In genomic region chr12:113862570-113863454, GRCh38 we compare ENCODE assay signal across 9 cellular contexts.
DNase-seq lines count a peak whose midpoint lies in the region; ATAC-seq and TF ChIP-seq lines count a peak whose summit lies in the region.
"Had no signal": no experiment of that assay in that cellular context is flagged by ENCODE, and none has a peak within 500 bp of the region (broad histone marks: within the 10 kb centered on the region; RNA-seq: fewer than 3 reads in every experiment).

No MANE protein-coding gene starts in this region.

- DNase-seq in AG04450 (ENCODE audit: low read depth, low spot score) (peak; percentile 79), SK-N-MC (ENCODE audit: low read depth, low spot score) (no peak), germinal center (ENCODE audit: low spot score) (peak; percentile 25), COLO668 (lab: John Stamatoyannopoulos, UW; ENCODE audit: unreplicated experiment) (no peak), SK-N-DZ (ENCODE audit: low spot score) (no peak), left cardiac atrium (no peak)

- H3K9me3 ChIP-seq in AG04450 (ENCODE audit: control insufficient read depth, insufficient read depth, low read length) (no peaks in the 10 kb centered on the region), SK-N-MC (ENCODE audit: low read depth, low read length) (no peaks in the 10 kb centered on the region)

- no peaks in the 10 kb centered on the region for H3K27me3 ChIP-seq in AG04450 (ENCODE audit: control insufficient read depth, insufficient read depth, low read length)

- CTCF ChIA-PET in AG04450 (lab: Charles Lee), result interaction anchor here (1.2 to 1.3 kb wide), 3 partner anchors 25 to 438 kb away, joined by 3 to 6 read pairs (median 4); no protein-coding TSS in a partner anchor

- peak overlapping the region; percentile 17; the same call in 1 of the 2 replicates for H3K4me3 ChIP-seq in AG04450 (ENCODE audit: low read depth, low read length)
- H3K4me3 ChIP-seq in SK-N-MC, result peak overlapping the region; percentile 51

- peak overlapping the region; percentile 80 for H3K27ac ChIP-seq in AG04450 (ENCODE audit: low read depth, low read length)
- no peak overlapping the region for H3K27ac ChIP-seq in SK-N-MC

- intact Hi-C loops in left cardiac atrium (cut with DNase I), result no loop called here

- peak; percentile 44 for ATAC-seq in HG03108 (IDR thresholded peaks at IDR 0.05; ENCODE audit: unreplicated experiment)
- no peak for ATAC-seq in GM18867 (IDR thresholded peaks at IDR 0.05; ENCODE audit: unreplicated experiment)
- ATAC-seq in left cardiac atrium, result no peak
- ATAC-seq: HepG2 had no signal

- TF ChIP-seq CTCF in AG04450 (IDR thresholded peaks at IDR 0.05; ENCODE audit: low read depth, low read length), result no peak

- no peak overlapping the region for H3K9ac ChIP-seq in SK-N-MC (ENCODE audit: insufficient read length)

- POLR2A ChIA-PET in AG04450 (lab: Yijun Ruan, JAX), result no interaction called here

- no peaks in the 10 kb centered on the region for H3K36me3 ChIP-seq in SK-N-MC (ENCODE audit: insufficient read depth, low read length)

Comparison
In these comparisons a context has a peak if more than half of its experiments do, and no peak if none do; other contexts are left out.
1. DNase-seq: peak in AG04450 (single experiment) and germinal center (single experiment); none in SK-N-MC (single experiment), COLO668 (single experiment), SK-N-DZ (single experiment) and left cardiac atrium (single experiment).